Comparison of ENCODE assay signal across 14 cellular contexts in the genomic region with DNA sequence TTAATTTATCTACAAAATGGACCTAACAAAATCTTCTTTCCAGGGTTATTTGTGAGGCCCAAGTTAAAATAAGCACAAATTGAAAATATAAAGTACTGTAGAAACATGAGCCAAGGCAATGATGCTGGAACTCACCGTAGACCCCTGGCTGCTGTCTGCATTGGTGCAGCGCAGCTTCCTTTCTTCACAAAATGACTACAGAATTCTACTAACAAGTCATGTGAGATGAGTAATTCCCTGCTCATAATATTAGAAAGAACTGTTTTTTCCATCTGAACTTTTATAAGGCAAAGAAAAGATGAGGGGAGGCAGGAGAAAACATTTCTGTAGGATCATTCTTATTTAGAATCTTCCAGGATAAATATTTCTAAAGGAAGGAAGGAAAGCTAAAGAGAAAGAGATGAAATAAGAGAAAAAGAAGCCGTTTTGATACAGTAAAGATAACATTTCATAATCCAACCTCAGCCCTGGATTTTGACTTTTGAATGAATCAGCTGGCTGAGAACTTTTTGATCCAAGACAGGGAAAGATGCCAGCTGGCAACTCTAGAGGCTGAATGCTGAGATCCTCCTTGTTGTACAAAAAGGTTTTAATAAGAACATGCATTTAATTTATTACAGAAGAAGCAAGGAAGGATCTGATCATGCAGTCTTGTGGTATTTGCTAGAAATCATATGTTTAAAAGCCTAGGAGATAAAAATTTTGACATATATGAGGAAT.
DNase-seq lines count a peak whose midpoint lies in the region; ATAC-seq and TF ChIP-seq lines count a peak whose summit lies in the region.
"Had no signal": no experiment of that assay in that cellular context is flagged by ENCODE, and none has a peak within 500 bp of the region (broad histone marks: within the 10 kb centered on the region; RNA-seq: fewer than 3 reads in every experiment).

No MANE protein-coding gene starts in this region.

- peaks cover 10% of the 10 kb centered on the region for H3K4me1 Mint-ChIP-seq in osteocyte (ENCODE audit: unreplicated experiment)
- H3K4me1 Mint-ChIP-seq: CD8-positive, alpha-beta memory T cell had no signal

- peaks cover 11% of the 10 kb centered on the region for H3K27me3 Mint-ChIP-seq in osteocyte (ENCODE audit: unreplicated experiment)
- H3K27me3 Mint-ChIP-seq: CD8-positive, alpha-beta memory T cell had no signal

- no peak overlapping the region for H3K4me3 Mint-ChIP-seq in osteocyte (ENCODE audit: unreplicated experiment)
- H3K4me3 Mint-ChIP-seq: CD8-positive, alpha-beta memory T cell had no signal

- in situ Hi-C loops in GM23248 (cut with MboI) = no loop called here

- peak; percentile 90 for TF ChIP-seq CTCF in fibroblast of mammary gland (conservative IDR thresholded peaks at IDR 0.05; ENCODE audit: control insufficient read depth, insufficient read depth, low read depth, low read length)
- TF ChIP-seq CTCF in osteocyte (IDR thresholded peaks at IDR 0.05) = peak; percentile 45

- H3K36me3 ChIP-seq in GM23248 (ENCODE audit: low read depth) = no peaks in the 10 kb centered on the region
- H3K36me3 ChIP-seq in SK-N-MC (ENCODE audit: insufficient read depth, low read length) = no peaks in the 10 kb centered on the region
- H3K36me3 ChIP-seq: tibial artery had no signal

- 5 to 7% methylated on average over 3 of the region's 3 CpGs for WGBS in GM23248 (ENCODE audit: low coverage in 1 of 2, low lambda C conversion rate in 2 of 2, missing lambda C conversion rate in 2 of 2), 2 experiments

- no peaks in the 10 kb centered on the region for H3K79me2 ChIP-seq in GM23248 (ENCODE audit: insufficient read depth)

- no peak overlapping the region for H3K4me2 ChIP-seq in GM23248 (ENCODE audit: unreplicated experiment)

- no peaks in the 10 kb centered on the region for H3K9me3 Mint-ChIP-seq in osteocyte (ENCODE audit: unreplicated experiment)

- H3K27ac ChIP-seq in GM23248 = no peak overlapping the region
- H3K27ac ChIP-seq in SK-N-MC = no peak overlapping the region
- H3K27ac ChIP-seq: HL-60, tibial artery had no signal

- H3K9me3 ChIP-seq in GM23248 (ENCODE audit: low read depth) = no peaks in the 10 kb centered on the region
- H3K9me3 ChIP-seq in SK-N-MC (ENCODE audit: low read depth, low read length) = no peaks in the 10 kb centered on the region

- no peaks in the 10 kb centered on the region; the same call in 1 of the 2 replicates for H3F3A ChIP-seq in GM23248 (ENCODE audit: insufficient read depth)

- H3K4me1 ChIP-seq in GM23248 (ENCODE audit: insufficient read depth) = 0 out of 2 replicates have a peak, but pooled peaks cover 7% of the 10 kb centered on the region
- H3K4me1 ChIP-seq: tibial artery had no signal

- DNase-seq in GM23248 (peak; percentile 50), SK-N-MC (ENCODE audit: low read depth, low spot score) (no peak), fibroblast of mammary gland (ENCODE audit: low read depth) (peak; percentile 91), osteocyte (ENCODE audit: extremely low spot score, unreplicated experiment) (no peak), SK-N-DZ (ENCODE audit: low spot score) (no peak)
- no peak for DNase-seq in activated effector memory CD4-positive, alpha-beta T cell treated with Interleukin-2 at 50 U/mL for 16 hours
- no peak for DNase-seq in NK-92 treated with Interleukin-12 subunit alpha and Interleukin-12 subunit beta, amount 100 ng/mL, for 24 hours (lab: John Stamatoyannopoulos, UW)
- DNase-seq: activated T-cell treated with anti-CD3 and anti-CD28 coated beads for 4 hours; aorta; CD8-positive, alpha-beta memory T cell; tibial artery had no signal

- no peak overlapping the region for H3K4me3 ChIP-seq in GM23248
- H3K4me3 ChIP-seq in SK-N-MC = 0 out of 2 replicates have a peak overlapping the region, but pooled peaks have one; percentile 3
- H3K4me3 ChIP-seq in fibroblast of mammary gland (ENCODE audit: control insufficient read depth, low read depth, low read length) = peak overlapping the region; percentile 27
- H3K4me3 ChIP-seq: tibial artery had no signal

- H3K36me3 Mint-ChIP-seq in osteocyte (ENCODE audit: unreplicated experiment) = no peaks in the 10 kb centered on the region
- H3K36me3 Mint-ChIP-seq: CD8-positive, alpha-beta memory T cell had no signal

- H4K20me1 ChIP-seq in GM23248 (ENCODE audit: insufficient read depth) = no peaks in the 10 kb centered on the region

- H3K27me3 ChIP-seq in GM23248 (replicated peaks; ENCODE audit: insufficient read depth) = no peaks in the 10 kb centered on the region
- H3K27me3 ChIP-seq: tibial artery had no signal

- ATAC-seq in GM18873 (IDR thresholded peaks at IDR 0.05; ENCODE audit: low FRiP score, unreplicated experiment) = no peak
- ATAC-seq: esophagus mucosa had no signal

- H3K9ac ChIP-seq in GM23248 (no peak overlapping the region), SK-N-MC (ENCODE audit: insufficient read length) (no peak overlapping the region)

- H3K27ac Mint-ChIP-seq in osteocyte (ENCODE audit: unreplicated experiment) = peak overlapping the region; percentile 1
- H3K27ac Mint-ChIP-seq: CD8-positive, alpha-beta memory T cell had no signal

- H2AFZ ChIP-seq in GM23248 = no peak overlapping the region

- no peaks in the 10 kb centered on the region for H3K9me2 ChIP-seq in GM23248 (ENCODE audit: insufficient read depth)

Comparison
In these comparisons a context has a peak if more than half of its experiments do, and no peak if none do; other contexts are left out.
1. DNase-seq: peak in GM23248 (single experiment) and fibroblast of mammary gland (single experiment); none in SK-N-MC (single experiment), osteocyte (single experiment), activated effector memory CD4-positive, alpha-beta T cell treated with Interleukin-2 at 50 U/mL for 16 hours (single experiment), NK-92 treated with Interleukin-12 subunit alpha and Interleukin-12 subunit beta, amount 100 ng/mL, for 24 hours (single experiment) and SK-N-DZ (single experiment).